ENCODE assay signal across 16 cellular contexts in genomic region chr3:10310578-10310977, GRCh38. TPM values are rescaled to one million over a fixed set of nuclear protein-coding genes. Genes with fewer than 3 reads are reported as not detected.
DNase-seq lines count a peak whose midpoint lies in the region; ATAC-seq and TF ChIP-seq lines count a peak whose summit lies in the region.
"Had no signal": no experiment of that assay in that cellular context is flagged by ENCODE, and none has a peak within 500 bp of the region (broad histone marks: within the 10 kb centered on the region; RNA-seq: fewer than 3 reads in every experiment).

No MANE protein-coding gene starts in this region.

- no peaks in the 10 kb centered on the region for H3K27me3 Mint-ChIP-seq in activated T-cell treated with anti-CD3 and anti-CD28 coated beads, Interleukin-2, amount 50 U/mL, for 72 hours (ENCODE audit: low read depth)
- peaks cover 2% of the 10 kb centered on the region for H3K27me3 Mint-ChIP-seq in HFFc6 (ENCODE audit: insufficient read depth)
- H3K27me3 Mint-ChIP-seq in CD4-positive, alpha-beta T cell, result no peaks in the 10 kb centered on the region

- TF ChIP-seq CTCF in HFFc6 (IDR thresholded peaks at IDR 0.05), result no peak
- no peak for TF ChIP-seq CTCF in brain microvascular endothelial cell (IDR thresholded peaks at IDR 0.05; ENCODE audit: low read depth, low read length, missing control alignments)
- no peak for TF ChIP-seq CTCF in neutrophil (IDR thresholded peaks at IDR 0.05)
- TF ChIP-seq CTCF in CD4-positive, alpha-beta T cell (IDR thresholded peaks at IDR 0.05), result no peak

- H3K4me3 Mint-ChIP-seq in activated T-cell treated with anti-CD3 and anti-CD28 coated beads, Interleukin-2, amount 50 U/mL, for 72 hours, result no peak overlapping the region
- H3K4me3 Mint-ChIP-seq in HFFc6, result no peak overlapping the region
- no peak overlapping the region for H3K4me3 Mint-ChIP-seq in CD4-positive, alpha-beta T cell

- in situ Hi-C loops in brain microvascular endothelial cell (cut with HindIII; ENCODE audit: low pct_ligation_motif_present, low sequenced_read_pairs), result no loop called here

- POLR2A ChIA-PET in CD4-positive, alpha-beta T cell (lab: Charles Lee), result no interaction called here

- H3K27me3 ChIP-seq in brain microvascular endothelial cell (replicated peaks) (no peaks in the 10 kb centered on the region), neutrophil (no peaks in the 10 kb centered on the region)
- no peaks in the 10 kb centered on the region for H3K27me3 ChIP-seq in CD4-positive, alpha-beta T cell (ENCODE audit: control insufficient read depth, insufficient read depth, low read length)

- H3K36me3 Mint-ChIP-seq in activated T-cell treated with anti-CD3 and anti-CD28 coated beads, Interleukin-2, amount 50 U/mL, for 72 hours (ENCODE audit: insufficient read depth in 2 of 2), result peaks cover 5 to 21% of the 10 kb centered on the region in 2 donors
- H3K36me3 Mint-ChIP-seq in HFFc6 (ENCODE audit: low read depth), result peaks cover 75% of the 10 kb centered on the region
- peaks cover 90% of the 10 kb centered on the region for H3K36me3 Mint-ChIP-seq in CD4-positive, alpha-beta T cell (ENCODE audit: low read depth)

- H3K36me3 ChIP-seq in brain microvascular endothelial cell (replicated peaks) (peaks cover 84% of the 10 kb centered on the region), neutrophil (peaks cover 76% of the 10 kb centered on the region)

- H3K9me3 ChIP-seq in neutrophil, result no peaks in the 10 kb centered on the region
- H3K9me3 ChIP-seq in CD4-positive, alpha-beta T cell (ENCODE audit: control insufficient read depth, low read length), result no peaks in the 10 kb centered on the region
- H3K9me3 ChIP-seq: lower lobe of right lung had no signal

- CTCF ChIA-PET in CD4-positive, alpha-beta T cell (lab: Charles Lee), result no interaction called here

- intact Hi-C loops in CD4-positive, alpha-beta T cell (cut with DNase I, micrococcal nuclease), result no loop called here

- ATAC-seq in activated T-cell treated with anti-CD3 and anti-CD28 coated beads, Interleukin-2, amount 50 U/mL, for 72 hours (replicated peaks in 1 of 2), result no peak
- ATAC-seq in CD4-positive, alpha-beta T cell (ENCODE audit: poor library complexity), result no peak
- ATAC-seq: lower lobe of right lung had no signal

- H3K27ac ChIP-seq in brain microvascular endothelial cell (peak overlapping the region; percentile 36), neutrophil (peak overlapping the region; percentile 32)
- no peak overlapping the region for H3K27ac ChIP-seq in CD4-positive, alpha-beta T cell (ENCODE audit: low read depth, low read length)
- H3K27ac ChIP-seq: lower lobe of right lung, parathyroid adenoma had no signal

- H3K4me1 Mint-ChIP-seq in activated T-cell treated with anti-CD3 and anti-CD28 coated beads, Interleukin-2, amount 50 U/mL, for 72 hours (ENCODE audit: low read depth), result peaks cover 10% of the 10 kb centered on the region
- peaks cover 52% of the 10 kb centered on the region for H3K4me1 Mint-ChIP-seq in HFFc6 (ENCODE audit: low read depth)
- peaks cover 7% of the 10 kb centered on the region for H3K4me1 Mint-ChIP-seq in CD4-positive, alpha-beta T cell (ENCODE audit: low read depth)

- peak overlapping the region; percentile 41 for H3K27ac Mint-ChIP-seq in activated T-cell treated with anti-CD3 and anti-CD28 coated beads, Interleukin-2, amount 50 U/mL, for 72 hours
- peak overlapping the region; percentile 65 for H3K27ac Mint-ChIP-seq in HFFc6
- H3K27ac Mint-ChIP-seq in CD4-positive, alpha-beta T cell, result no peak overlapping the region

- no peak overlapping the region for H3K4me3 ChIP-seq in brain microvascular endothelial cell (ENCODE audit: low read depth, low read length)
- no peak overlapping the region for H3K4me3 ChIP-seq in neutrophil (ENCODE audit: low read depth in 1 of 2, low read length in 1 of 2)
- H3K4me3 ChIP-seq: lower lobe of right lung had no signal

- DNase-seq in activated T-cell treated with anti-CD3 and anti-CD28 coated beads, Interleukin-2, amount 50 U/mL, for 72 hours, result no peak
- DNase-seq in activated T-cell treated with anti-CD3 and anti-CD28 coated beads for 4 hours (no peak), HFFc6 (peak; percentile 34), brain microvascular endothelial cell (no peak), Kasumi-1 (lab: John Stamatoyannopoulos, UW) (no peak), C1 segment of cervical spinal cord (lab: John Stamatoyannopoulos, UW) (no peak)
- DNase-seq in CD4-positive, alpha-beta T cell, result no peak
- DNase-seq: activated CD4-positive, alpha-beta T cell treated with anti-CD3 and anti-CD28 coated beads, Interleukin-2, amount 50 U/mL, for 48 hours; activated effector memory CD4-positive, alpha-beta T cell treated with Interleukin-2 at 50 U/mL for 16 hours; glutamatergic neuron; Karpas-422; lower lobe of right lung; NCI-H2171 treated with DMSO at 0.1 percent for 48 hours; stimulated activated CD4-positive, alpha-beta T cell treated with anti-CD3 and anti-CD28 coated beads, Interleukin-4, amount 100 ng/mL, for 1 hour had no signal

- H3K4me1 ChIP-seq in neutrophil (ENCODE audit: control insufficient read depth in 1 of 2, insufficient read depth in 1 of 2, low read depth in 1 of 2, low read length in 1 of 2), result peaks cover 0 to 9% of the 10 kb centered on the region in 2 experiments

- H3K9me3 Mint-ChIP-seq in activated T-cell treated with anti-CD3 and anti-CD28 coated beads, Interleukin-2, amount 50 U/mL, for 72 hours, result no peaks in the 10 kb centered on the region
- H3K9me3 Mint-ChIP-seq in HFFc6, result no peaks in the 10 kb centered on the region
- H3K9me3 Mint-ChIP-seq in CD4-positive, alpha-beta T cell, result no peaks in the 10 kb centered on the region

RNA-seq across cellular contexts. Expression of gene SEC13, which starts 10.3 kb away (rescaled TPM):
- total RNA-seq in activated T-cell treated with anti-CD3 and anti-CD28 coated beads, Interleukin-2, amount 50 U/mL, for 72 hours, result 10 to 100 TPM; 84.0 to 88.5 TPM
- total RNA-seq in HFFc6 (2021; fragmentation: NEBNext Ultra II Directional; extraction: Animal tissue kit (Norgen Biotek cat#: 25700)), result 100 to 1,000 TPM; 240 to 278 (median 274) TPM
- 10 to 100 TPM; 81.1 to 86.5 TPM for total RNA-seq in CD4-positive, alpha-beta T cell

RNA-seq across cellular contexts. Expression of gene GHRL, which starts 17.8 kb away (rescaled TPM):
- 1 to 10 TPM in 1 of 2 donors, under 1 TPM in 1; 0.43 to 1.3 TPM for total RNA-seq in activated T-cell treated with anti-CD3 and anti-CD28 coated beads, Interleukin-2, amount 50 U/mL, for 72 hours
- total RNA-seq in HFFc6 (2021; fragmentation: NEBNext Ultra II Directional; extraction: Animal tissue kit (Norgen Biotek cat#: 25700)), result under 1 TPM in 2 of 6 experiments, not detected in 4; 0.21 to 0.41 TPM
- 1 to 10 TPM; 1.1 to 3.2 TPM for total RNA-seq in CD4-positive, alpha-beta T cell
